In genomic region chrX:39905475-39905889, GRCh38 we compare ENCODE assay signal across 13 cellular contexts.
A peak's percentile ranks its signal among the peaks of the same experiment; 100 is the strongest.
DNase-seq lines count a peak whose midpoint lies in the region; ATAC-seq, FAIRE-seq and TF ChIP-seq lines count a peak whose summit lies in the region.
"Had no signal": no experiment of that assay in that cellular context is flagged by ENCODE, and none has a peak within 500 bp of the region (broad histone marks: within the 10 kb centered on the region; RNA-seq: fewer than 3 reads in every experiment).

No MANE protein-coding gene starts in this region.

- no peak for TF ChIP-seq CTCF in sigmoid colon (IDR thresholded peaks at IDR 0.05)

- no peak for TF ChIP-seq POLR2A in sigmoid colon (IDR thresholded peaks at IDR 0.05)

- FAIRE-seq in RCC 7860 (lab: Jason Lieb, UNC) = no peak

- WGBS in sigmoid colon, 2 donors = 5 to 30% methylated on average over 15 of the region's 15 CpGs

- no peaks in the 10 kb centered on the region for H3K36me3 ChIP-seq in sigmoid colon
- H3K36me3 ChIP-seq: brain microvascular endothelial cell had no signal

- no peaks in the 10 kb centered on the region for H3K9me3 Mint-ChIP-seq in immature natural killer cell
- H3K9me3 Mint-ChIP-seq: activated T-cell treated with anti-CD3 and anti-CD28 coated beads, Interleukin-2, amount 50 U/mL, for 4 hours had no signal

- H3K36me3 Mint-ChIP-seq in immature natural killer cell = peaks cover 0 to 4% (median 0%) of the 10 kb centered on the region in 3 donors

- peaks cover 7 to 16% of the 10 kb centered on the region in 2 donors for H3K4me1 Mint-ChIP-seq in immature natural killer cell

- peak in 2 of 4 donors; percentile 31 to 59 for TF ChIP-seq EP300 in sigmoid colon (IDR thresholded peaks at IDR 0.05)

- H3K27me3 Mint-ChIP-seq in immature natural killer cell (ENCODE audit: low read depth in 3 of 3) = peaks cover 3 to 14% (median 5%) of the 10 kb centered on the region in 3 donors

- peak overlapping the region; percentile 45 to 75 (median 68) for H3K27ac ChIP-seq in sigmoid colon
- H3K27ac ChIP-seq: brain microvascular endothelial cell had no signal

- ATAC-seq in HG03432 (IDR thresholded peaks at IDR 0.05; ENCODE audit: unreplicated experiment) (no peak), HG03175 (IDR thresholded peaks at IDR 0.05; ENCODE audit: unreplicated experiment) (no peak)
- ATAC-seq: activated T-cell treated with anti-CD3 and anti-CD28 coated beads, Interleukin-2, amount 50 U/mL, for 4 hours; Panc1 had no signal

- peaks cover 0 to 38% (median 19%) of the 10 kb centered on the region in 4 donors for H3K4me1 ChIP-seq in sigmoid colon

- no peaks in the 10 kb centered on the region for H3K9me3 ChIP-seq in sigmoid colon

- no peak overlapping the region for H3K4me3 ChIP-seq in sigmoid colon

- DNase-seq in NCI-H1105 treated with DMSO at 0.1 percent for 48 hours (lab: John Stamatoyannopoulos, UW) (peak; percentile 2), NCI-H1105 (lab: John Stamatoyannopoulos, UW) (no peak), RCC 7860 (ENCODE audit: low spot score) (peak; percentile 6), immature natural killer cell (no peak), sigmoid colon (peak; percentile 80)
- DNase-seq in activated CD4-positive, CD25-positive, alpha-beta regulatory T cell (lab: John Stamatoyannopoulos, UW) = no peak
- DNase-seq: activated T-cell treated with anti-CD3 and anti-CD28 coated beads, Interleukin-2, amount 50 U/mL, for 4 hours; brain microvascular endothelial cell; H7; left cardiac atrium had no signal

- peak overlapping the region in 3 of 5 donors; percentile 24 to 63 (median 41) for H3K4me3 Mint-ChIP-seq in immature natural killer cell
- H3K4me3 Mint-ChIP-seq: activated T-cell treated with anti-CD3 and anti-CD28 coated beads, Interleukin-2, amount 50 U/mL, for 4 hours had no signal

- intact Hi-C loops in sigmoid colon (cut with DNase I) = loop anchor here (5.0 to 10.0 kb wide), 6 partner anchors 83 to 267 kb away; partner anchors contain the start of gene BCOR

- no peak overlapping the region for H3K27ac Mint-ChIP-seq in immature natural killer cell

- peaks cover 0 to 2% (median 0%) of the 10 kb centered on the region in 3 donors for H3K27me3 ChIP-seq in sigmoid colon
- H3K27me3 ChIP-seq: brain microvascular endothelial cell had no signal

Comparison
In these comparisons a context has a peak if more than half of its experiments do, and no peak if none do; other contexts are left out.
1. DNase-seq: peak in NCI-H1105 treated with DMSO at 0.1 percent for 48 hours (single experiment), RCC 7860 (single experiment) and sigmoid colon (single experiment); none in NCI-H1105 (single experiment), immature natural killer cell (0 of 3) and activated CD4-positive, CD25-positive, alpha-beta regulatory T cell (0 of 4).